ENCODE assay signal across 23 cellular contexts in genomic region chr18:57146956-57147636, GRCh38. TPM values are rescaled to one million over a fixed set of nuclear protein-coding genes. Genes with fewer than 3 reads are reported as not detected.
"Had no signal": no experiment of that assay in that cellular context is flagged by ENCODE, and none has a peak within 500 bp of the region (broad histone marks: within the 10 kb centered on the region; RNA-seq: fewer than 3 reads in every experiment).

Gene BOD1L2, plus strand, starts transcription at chr18:57147087. Its CDS starts 226 bp downstream, at chr18:57147313.

- DNase-seq: activated CD4-positive, alpha-beta memory T cell treated with anti-CD3 and anti-CD28 coated beads, Interleukin-2, amount 10 ng/mL, durations not matched to agents 7 days and 5 days; activated CD4-positive, alpha-beta T cell treated with anti-CD3 and anti-CD28 coated beads, Interleukin-2, amount 10 ng/mL, durations not matched to agents 7 days and 5 days; activated CD4-positive, CD25-positive, alpha-beta regulatory T cell; activated naive CD4-positive, alpha-beta T cell treated with anti-CD3 and anti-CD28 coated beads, Interleukin-2, amount 50 U/mL, for 16 hours; activated naive CD8-positive, alpha-beta T cell treated with anti-CD3 and anti-CD28 coated beads, Interleukin-2, amount 10 ng/mL, durations not matched to agents 7 days and 5 days; activated T-cell treated with anti-CD3 and anti-CD28 coated beads for 4 hours; activated T-cell treated with anti-CD3 and anti-CD28 coated beads, Interleukin-2, amount 50 U/mL, for 48 hours; adrenal gland; anterior cingulate cortex; Karpas-422; MM.1S; NCI-H1105; NCI-H1436; NCI-H1694 treated with DMSO at 0.1 percent for 48 hours; NCI-H2081; NCI-H510A treated with DMSO at 0.1 percent for 48 hours; PC-9; SHP77 treated with DMSO at 0.1 percent for 48 hours had no signal

- H3K4me3 ChIP-seq: adrenal gland, PC-9 had no signal

- H3K9me3 ChIP-seq: adrenal gland had no signal

- H2AFZ ChIP-seq: PC-9 had no signal

- H3K27ac ChIP-seq: adrenal gland, PC-9 had no signal

- H3K4me1 ChIP-seq: adrenal gland had no signal

- H3K36me3 ChIP-seq: adrenal gland had no signal

- H3K4me2 ChIP-seq: PC-9 had no signal

- FAIRE-seq: TTC549 had no signal

RNA-seq across cellular contexts. Expression of gene BOD1L2, which starts in this region (rescaled TPM):
- total RNA-seq: activated CD4-positive, alpha-beta memory T cell treated with anti-CD3 and anti-CD28 coated beads, Interleukin-2, amount 10 ng/mL, durations not matched to agents 7 days and 5 days; activated CD4-positive, alpha-beta T cell treated with anti-CD3 and anti-CD28 coated beads, Interleukin-2, amount 10 ng/mL, durations not matched to agents 7 days and 5 days; activated CD8-positive, alpha-beta memory T cell treated with anti-CD3 and anti-CD28 coated beads for 36 hours; activated naive CD8-positive, alpha-beta T cell treated with anti-CD3 and anti-CD28 coated beads, Interleukin-2, amount 10 ng/mL, durations not matched to agents 7 days and 5 days; activated T-helper 17 cell treated with anti-CD3 and anti-CD28 coated beads, Interleukin-2, amount 50 U/mL, for 72 hours; adrenal gland; cardiac septum; PC-9; SK-MEL-5 had no signal
- polyA plus RNA-seq: adrenal gland had no signal
